21 cellular contexts compared by ENCODE assay signal in the genomic region with DNA sequence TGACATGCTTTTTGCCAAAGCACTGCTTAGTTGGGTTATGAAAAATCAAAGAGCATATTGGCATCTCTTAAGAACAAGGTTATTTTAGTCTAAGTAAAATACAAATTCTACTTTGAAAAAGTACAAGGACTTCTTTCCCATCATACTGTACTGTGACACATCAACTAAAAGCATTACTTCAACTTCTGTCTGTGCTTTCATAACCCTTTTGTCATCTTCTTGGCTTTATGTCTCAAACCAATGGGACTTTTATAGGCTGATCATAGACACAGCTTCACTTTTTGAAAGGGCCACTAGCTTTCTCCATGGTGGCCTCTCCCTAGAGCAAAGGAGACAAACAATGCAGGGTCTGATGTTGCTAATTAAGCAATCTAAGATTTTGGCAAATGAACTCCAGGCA.
DNase-seq lines count a peak whose midpoint lies in the region; ATAC-seq and TF ChIP-seq lines count a peak whose summit lies in the region.
"Had no signal": no experiment of that assay in that cellular context is flagged by ENCODE, and none has a peak within 500 bp of the region (broad histone marks: within the 10 kb centered on the region; RNA-seq: fewer than 3 reads in every experiment).

No MANE protein-coding gene starts in this region.

- TF ChIP-seq CTCF in coronary artery (IDR thresholded peaks at IDR 0.05) (no peak), neural progenitor cell (IDR thresholded peaks at IDR 0.05) (no peak), tibial artery (IDR thresholded peaks at IDR 0.05) (no peak), chondrocyte (IDR thresholded peaks at IDR 0.05) (no peak)

- H3K79me2 ChIP-seq in neural progenitor cell (ENCODE audit: low read depth) = no peaks in the 10 kb centered on the region

- H3K27me3 Mint-ChIP-seq in neural progenitor cell (ENCODE audit: insufficient read depth, low read depth) (no peaks in the 10 kb centered on the region), chondrocyte (ENCODE audit: low read depth) (no peaks in the 10 kb centered on the region)
- H3K27me3 Mint-ChIP-seq: B cell; CD4-positive, CD25-positive, alpha-beta regulatory T cell had no signal

- no peak overlapping the region for H3K9ac ChIP-seq in neural progenitor cell
- H3K9ac ChIP-seq: BLaER1 had no signal

- ATAC-seq in Right ventricle myocardium superior (ENCODE audit: poor library complexity) (peak; percentile 36), HG02571 (IDR thresholded peaks at IDR 0.05; ENCODE audit: unreplicated experiment) (no peak)
- ATAC-seq: CD8-positive, alpha-beta T cell; GM12878 had no signal

- H3K9me3 Mint-ChIP-seq in neural progenitor cell (no peaks in the 10 kb centered on the region), chondrocyte (ENCODE audit: low read depth) (no peaks in the 10 kb centered on the region)
- H3K9me3 Mint-ChIP-seq: CD8-positive, alpha-beta T cell had no signal

- H3K9me3 ChIP-seq in neural progenitor cell (ENCODE audit: low read depth) (no peaks in the 10 kb centered on the region), tibial artery (no peaks in the 10 kb centered on the region)
- H3K9me3 ChIP-seq: BLaER1 had no signal

- H3K36me3 ChIP-seq in neural progenitor cell (no peaks in the 10 kb centered on the region), tibial artery (no peaks in the 10 kb centered on the region)
- H3K36me3 ChIP-seq: BLaER1 had no signal

- H3F3A ChIP-seq in neural progenitor cell (ENCODE audit: low read depth) = peaks cover 4% of the 10 kb centered on the region

- no peak overlapping the region for H3K4me2 ChIP-seq in neural progenitor cell
- H3K4me2 ChIP-seq: BLaER1 had no signal

- H2AFZ ChIP-seq in neural progenitor cell (replicated peaks) = no peak overlapping the region

- H3K4me3 Mint-ChIP-seq in neural progenitor cell (no peak overlapping the region), chondrocyte (ENCODE audit: unreplicated experiment) (no peak overlapping the region)
- H3K4me3 Mint-ChIP-seq: B cell; CD4-positive, CD25-positive, alpha-beta regulatory T cell; CD8-positive, alpha-beta T cell had no signal

- no peaks in the 10 kb centered on the region for H4K20me1 ChIP-seq in neural progenitor cell (ENCODE audit: low read depth)
- H4K20me1 ChIP-seq: BLaER1 had no signal

- intact Hi-C loops in Right ventricle myocardium superior (cut with DNase I) (no loop called here), cardiac septum (cut with DNase I) (loop anchor here (10.0 kb wide), 1 partner anchor 183 kb away; no protein-coding TSS in a partner anchor), tibial artery (cut with DNase I; ENCODE audit: low total_unique reads) (no loop called here)

- H3K4me3 ChIP-seq in coronary artery = no peak overlapping the region
- H3K4me3 ChIP-seq in neural progenitor cell = no peak overlapping the region
- no peak overlapping the region for H3K4me3 ChIP-seq in tibial artery
- H3K4me3 ChIP-seq: BLaER1, GM12878 had no signal

- H3K27me3 ChIP-seq in neural progenitor cell (no peaks in the 10 kb centered on the region), tibial artery (no peaks in the 10 kb centered on the region)
- H3K27me3 ChIP-seq: BLaER1 had no signal

- peak overlapping the region; percentile 13 to 68 for H3K27ac ChIP-seq in coronary artery
- H3K27ac ChIP-seq in neural progenitor cell = peak overlapping the region; percentile 23
- peak overlapping the region; percentile 3 to 35 for H3K27ac ChIP-seq in tibial artery
- H3K27ac ChIP-seq: 22Rv1, BLaER1, C4-2B had no signal

- peaks cover 10% of the 10 kb centered on the region for H3K4me1 Mint-ChIP-seq in neural progenitor cell
- H3K4me1 Mint-ChIP-seq in chondrocyte (ENCODE audit: low read depth) = peaks cover 29% of the 10 kb centered on the region
- H3K4me1 Mint-ChIP-seq: B cell; CD4-positive, CD25-positive, alpha-beta regulatory T cell had no signal

- peaks cover 16% of the 10 kb centered on the region for H3K4me1 ChIP-seq in neural progenitor cell
- H3K4me1 ChIP-seq in tibial artery = peaks cover 0 to 54% (median 17%) of the 10 kb centered on the region in 4 donors
- H3K4me1 ChIP-seq: BLaER1 had no signal

- H3K36me3 Mint-ChIP-seq in neural progenitor cell = no peaks in the 10 kb centered on the region
- peaks cover 1% of the 10 kb centered on the region for H3K36me3 Mint-ChIP-seq in chondrocyte (ENCODE audit: low read depth)
- H3K36me3 Mint-ChIP-seq: CD4-positive, CD25-positive, alpha-beta regulatory T cell; CD8-positive, alpha-beta T cell had no signal

- H3K27ac Mint-ChIP-seq in neural progenitor cell = no peak overlapping the region
- H3K27ac Mint-ChIP-seq in chondrocyte (ENCODE audit: unreplicated experiment) = no peak overlapping the region
- H3K27ac Mint-ChIP-seq: B cell; CD4-positive, CD25-positive, alpha-beta regulatory T cell; CD8-positive, alpha-beta T cell had no signal

- DNase-seq in Right ventricle myocardium superior (no peak), cardiac septum (ENCODE audit: low spot score) (no peak), coronary artery (ENCODE audit: low spot score) (no peak), neural progenitor cell (ENCODE audit: low spot score) (no peak), tibial artery (no peak), chondrocyte (ENCODE audit: low spot score) (no peak), islet precursor cell (no peak)
- DNase-seq: CD4-positive, CD25-positive, alpha-beta regulatory T cell; CD8-positive, alpha-beta T cell; DMS 273 treated with DMSO at 0.1 percent for 48 hours; DMS79; EL; GDM1; GOT3; HCEC 1CT had no signal
